35 cellular contexts compared by ENCODE assay signal in genomic region chr2:98008415-98008814, GRCh38.
"Had no signal": no experiment of that assay in that cellular context is flagged by ENCODE, and none has a peak within 500 bp of the region (broad histone marks: within the 10 kb centered on the region; RNA-seq: fewer than 3 reads in every experiment).

No MANE protein-coding gene starts in this region.

- H3K36me3 Mint-ChIP-seq: activated naive CD8-positive, alpha-beta T cell treated with anti-CD3 and anti-CD28 coated beads for 36 hours; brain had no signal

- H3K27me3 Mint-ChIP-seq: activated B cell treated with CpG ODN at 0.5 μM for 24 hours; activated CD4-positive, alpha-beta T cell treated with anti-CD3 and anti-CD28 coated beads for 36 hours; activated CD4-positive, alpha-beta T cell treated with anti-CD3 and anti-CD28 coated beads, Interleukin-2, amount 10 ng/mL, durations not matched to agents 7 days and 5 days; activated CD8-positive, alpha-beta T cell treated with anti-CD3 and anti-CD28 coated beads for 36 hours; activated naive CD8-positive, alpha-beta T cell treated with anti-CD3 and anti-CD28 coated beads for 36 hours had no signal

- DNase-seq: activated B cell treated with CpG ODN at 0.5 μM for 24 hours; activated CD4-positive, alpha-beta T cell treated with anti-CD3 and anti-CD28 coated beads for 36 hours; activated CD4-positive, alpha-beta T cell treated with anti-CD3 and anti-CD28 coated beads, Interleukin-2, amount 10 ng/mL, durations not matched to agents 7 days and 5 days; activated CD4-positive, alpha-beta T cell treated with anti-CD3 and anti-CD28 coated beads, Interleukin-2, amount 50 U/mL, for 4 hours; activated CD8-positive, alpha-beta memory T cell treated with anti-CD3 and anti-CD28 coated beads for 24 hours; activated CD8-positive, alpha-beta T cell treated with anti-CD3 and anti-CD28 coated beads for 36 hours; activated effector memory CD4-positive, alpha-beta T cell treated with Interleukin-2 at 50 U/mL for 16 hours; activated gamma-delta T cell treated with Interleukin-2 at 50 U/mL for 16 hours; activated naive CD4-positive, alpha-beta T cell treated with anti-CD3 and anti-CD28 coated beads, Interleukin-2, amount 50 U/mL, for 16 hours; activated naive CD4-positive, alpha-beta T cell treated with Interleukin-2 at 50 U/mL for 16 hours; activated naive CD8-positive, alpha-beta T cell treated with anti-CD3 and anti-CD28 coated beads for 36 hours; activated naive CD8-positive, alpha-beta T cell treated with anti-CD3 and anti-CD28 coated beads, Interleukin-2, amount 50 U/mL, for 24 hours; activated T-cell treated with anti-CD3 and anti-CD28 coated beads, Interleukin-2, amount 50 U/mL, for 4 hours; adrenal gland; amygdala; aorta; central memory CD4-positive, alpha-beta T cell; cerebellar nuclear complex; colonic mucosa; effector CD8-positive, alpha-beta T cell; esophagus squamous epithelium; foreskin melanocyte; glutamatergic neuron; heart left ventricle; T-helper 1 cell; T-helper 17 cell; T1000; WERI-Rb-1 had no signal

- H3K4me3 ChIP-seq: adrenal gland, breast epithelium, cardiac muscle cell, colonic mucosa, esophagus squamous epithelium, heart left ventricle had no signal

- H3K27me3 ChIP-seq: adrenal gland, breast epithelium, cardiac muscle cell, colonic mucosa, esophagus squamous epithelium, heart left ventricle had no signal

- ATAC-seq: activated CD4-positive, alpha-beta T cell treated with anti-CD3 and anti-CD28 coated beads for 36 hours; activated CD4-positive, CD25-positive, alpha-beta regulatory T cell treated with anti-CD3 and anti-CD28 coated beads, Interleukin-2, amount 50 U/mL, for 24 hours; activated CD8-positive, alpha-beta T cell treated with anti-CD3 and anti-CD28 coated beads for 36 hours; activated naive CD8-positive, alpha-beta T cell treated with anti-CD3 and anti-CD28 coated beads, Interleukin-2, amount 50 U/mL, for 24 hours; activated T-cell treated with anti-CD3 and anti-CD28 coated beads, Interleukin-2, amount 50 U/mL, for 4 hours; activated T-helper 17 cell treated with anti-CD3 and anti-CD28 coated beads, Interleukin-2, amount 50 U/mL, for 72 hours; heart left ventricle; T-helper 17 cell had no signal

- H3K9me3 Mint-ChIP-seq: activated B cell treated with CpG ODN at 0.5 μM for 24 hours; activated CD4-positive, alpha-beta T cell treated with anti-CD3 and anti-CD28 coated beads, Interleukin-2, amount 10 ng/mL, durations not matched to agents 7 days and 5 days; activated naive CD8-positive, alpha-beta T cell treated with anti-CD3 and anti-CD28 coated beads for 36 hours; activated naive CD8-positive, alpha-beta T cell treated with anti-CD3 and anti-CD28 coated beads, Interleukin-2, amount 50 U/mL, for 24 hours; activated T-cell treated with anti-CD3 and anti-CD28 coated beads, Interleukin-2, amount 50 U/mL, for 4 hours; activated T-helper 17 cell treated with anti-CD3 and anti-CD28 coated beads, Interleukin-2, amount 50 U/mL, for 72 hours; brain; T-helper 2 cell treated with Interferon-gamma antibody and Interleukin-4, amounts not matched to agents 5 μg/mL and 100 μg/mL, for 36 hours had no signal

- H3K27ac ChIP-seq: adrenal gland, breast epithelium, cardiac muscle cell, colonic mucosa, epithelial cell of prostate, esophagus squamous epithelium, heart left ventricle, WERI-Rb-1 had no signal

- H3K4me3 Mint-ChIP-seq: activated B cell treated with CpG ODN at 0.5 μM for 24 hours; activated CD4-positive, alpha-beta T cell treated with anti-CD3 and anti-CD28 coated beads for 36 hours; activated CD4-positive, alpha-beta T cell treated with anti-CD3 and anti-CD28 coated beads, Interleukin-2, amount 10 ng/mL, durations not matched to agents 7 days and 5 days; activated CD8-positive, alpha-beta T cell treated with anti-CD3 and anti-CD28 coated beads for 36 hours; activated naive CD8-positive, alpha-beta T cell treated with anti-CD3 and anti-CD28 coated beads for 36 hours; activated naive CD8-positive, alpha-beta T cell treated with anti-CD3 and anti-CD28 coated beads, Interleukin-2, amount 50 U/mL, for 24 hours; activated T-cell treated with anti-CD3 and anti-CD28 coated beads, Interleukin-2, amount 50 U/mL, for 4 hours; activated T-helper 17 cell treated with anti-CD3 and anti-CD28 coated beads, Interleukin-2, amount 50 U/mL, for 72 hours; brain; T-helper 17 cell; T-helper 2 cell treated with Interferon-gamma antibody and Interleukin-4, amounts not matched to agents 5 μg/mL and 100 μg/mL, for 36 hours had no signal

- H3K9me3 ChIP-seq: adrenal gland, breast epithelium, colonic mucosa, esophagus squamous epithelium, heart left ventricle had no signal

- H3K27ac Mint-ChIP-seq: activated B cell treated with CpG ODN at 0.5 μM for 24 hours; activated CD4-positive, alpha-beta T cell treated with anti-CD3 and anti-CD28 coated beads for 36 hours; activated CD4-positive, alpha-beta T cell treated with anti-CD3 and anti-CD28 coated beads, Interleukin-2, amount 10 ng/mL, durations not matched to agents 7 days and 5 days; activated CD8-positive, alpha-beta T cell treated with anti-CD3 and anti-CD28 coated beads for 36 hours; activated naive CD8-positive, alpha-beta T cell treated with anti-CD3 and anti-CD28 coated beads for 36 hours; activated naive CD8-positive, alpha-beta T cell treated with anti-CD3 and anti-CD28 coated beads, Interleukin-2, amount 50 U/mL, for 24 hours; activated T-helper 17 cell treated with anti-CD3 and anti-CD28 coated beads, Interleukin-2, amount 50 U/mL, for 72 hours; brain; T-helper 17 cell; T-helper 2 cell treated with Interferon-gamma antibody and Interleukin-4, amounts not matched to agents 5 μg/mL and 100 μg/mL, for 36 hours had no signal

- H3K36me3 ChIP-seq: adrenal gland, breast epithelium, cardiac muscle cell, colonic mucosa, esophagus squamous epithelium, heart left ventricle, WERI-Rb-1 had no signal

- H3K4me1 ChIP-seq: breast epithelium, colonic mucosa, esophagus squamous epithelium had no signal
